5 cellular contexts compared by ENCODE assay signal in the genomic region with DNA sequence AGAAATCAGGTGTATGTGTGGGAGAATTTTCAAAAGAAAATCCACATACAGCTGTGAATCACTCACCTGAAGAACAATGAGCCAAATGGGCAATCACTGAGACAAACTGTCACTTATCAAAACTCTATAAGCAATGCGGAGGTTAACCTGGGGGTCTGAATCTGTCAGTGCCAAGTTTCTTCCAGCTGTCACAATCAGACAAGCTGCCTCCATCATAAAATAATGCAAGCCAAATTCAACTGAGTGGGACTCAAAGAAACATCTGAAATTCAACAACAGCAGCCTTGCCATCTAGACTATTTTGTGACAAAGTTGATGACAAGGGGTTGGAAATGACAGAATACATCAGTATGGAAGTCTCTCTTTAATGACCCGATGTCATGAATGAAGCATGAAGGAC.
"Had no signal": no experiment of that assay in that cellular context is flagged by ENCODE, and none has a peak within 500 bp of the region (broad histone marks: within the 10 kb centered on the region; RNA-seq: fewer than 3 reads in every experiment).

No MANE protein-coding gene starts in this region.

- H3K4me3 ChIP-seq: K562 had no signal

- H3K4me3 Mint-ChIP-seq: IgD-negative memory B cell had no signal

- H3K9me3 Mint-ChIP-seq: IgD-negative memory B cell had no signal

- H3K27ac ChIP-seq: HL-60 had no signal

- H3K27ac Mint-ChIP-seq: IgD-negative memory B cell had no signal

- DNase-seq: IMR-90 had no signal

- ATAC-seq: HepG2, K562 had no signal

- H3K27me3 Mint-ChIP-seq: IgD-negative memory B cell had no signal

- H3K36me3 Mint-ChIP-seq: IgD-negative memory B cell had no signal

- H3K4me1 Mint-ChIP-seq: IgD-negative memory B cell had no signal
